ENCODE assay signal across 8 cellular contexts in genomic region chrX:52933976-52934703, GRCh38. TPM values are rescaled to one million over a fixed set of nuclear protein-coding genes. Genes with fewer than 3 reads are reported as not detected.
DNase-seq lines count a peak whose midpoint lies in the region; ATAC-seq, FAIRE-seq and TF ChIP-seq lines count a peak whose summit lies in the region.

No MANE protein-coding gene starts in this region.

- intact Hi-C loops in right lobe of liver (cut with DNase I), result no loop called here

- no peaks in the 10 kb centered on the region for H4K20me1 ChIP-seq in astrocyte (ENCODE audit: insufficient read depth, low read length)

- DNase-seq in activated CD4-positive, CD25-positive, alpha-beta regulatory T cell treated with anti-CD3 and anti-CD28 coated beads, Interleukin-2, amount 50 U/mL, for 72 hours, result no peak
- peak; percentile 3 for DNase-seq in astrocyte (ENCODE audit: low read depth)
- DNase-seq in right lobe of liver, result no peak
- no peak for DNase-seq in upper lobe of left lung
- no peak for DNase-seq in DMS114 treated with DMSO at 0.1 percent for 48 hours (lab: John Stamatoyannopoulos, UW; ENCODE audit: unreplicated experiment)

- 5% methylated on average over 25 of the region's 27 CpGs for WGBS in right lobe of liver (ENCODE audit: insufficient coverage, low coverage, low lambda C conversion rate, missing lambda C conversion rate)
- 3 to 5% methylated on average over 27 of the region's 27 CpGs for WGBS in upper lobe of left lung, 2 donors

- peak overlapping the region; percentile 88 for H2AFZ ChIP-seq in astrocyte (ENCODE audit: low read depth, low read length)

- H3K9me3 Mint-ChIP-seq in astrocyte (ENCODE audit: unreplicated experiment), result no peaks in the 10 kb centered on the region

- H3K27ac Mint-ChIP-seq in astrocyte (ENCODE audit: unreplicated experiment), result peak overlapping the region; percentile 99

- no peaks in the 10 kb centered on the region for H3K9me3 ChIP-seq in astrocyte (ENCODE audit: insufficient read depth, low read depth, low read length)
- no peaks in the 10 kb centered on the region for H3K9me3 ChIP-seq in right lobe of liver
- no peaks in the 10 kb centered on the region for H3K9me3 ChIP-seq in upper lobe of left lung

- no peak for FAIRE-seq in astrocyte (lab: Jason Lieb, UNC)

- H3K36me3 ChIP-seq in astrocyte (ENCODE audit: insufficient read depth, low read length) (no peaks in the 10 kb centered on the region), right lobe of liver (no peaks in the 10 kb centered on the region), upper lobe of left lung (no peaks in the 10 kb centered on the region)

- no peaks in the 10 kb centered on the region for H3K4me1 Mint-ChIP-seq in astrocyte (ENCODE audit: low read depth, unreplicated experiment)

- no peaks in the 10 kb centered on the region for H3K36me3 Mint-ChIP-seq in astrocyte (ENCODE audit: low read depth, unreplicated experiment)

- H3K9ac ChIP-seq in astrocyte (ENCODE audit: low read length), result peak overlapping the region; percentile 95

- TF ChIP-seq EP300 in upper lobe of left lung (IDR thresholded peaks at IDR 0.05), result no peak

- H3K27ac ChIP-seq in astrocyte (ENCODE audit: low read depth, low read length) (peak overlapping the region; percentile 97), right lobe of liver (peak overlapping the region; percentile 88 to 96 (median 90)), upper lobe of left lung (peak overlapping the region; percentile 90 to 97 (median 92))

- TF ChIP-seq CTCF in astrocyte (IDR thresholded peaks at IDR 0.05; ENCODE audit: insufficient read depth, low read depth, low read length), result no peak
- TF ChIP-seq CTCF in right lobe of liver (IDR thresholded peaks at IDR 0.05), result no peak
- no peak for TF ChIP-seq CTCF in upper lobe of left lung (IDR thresholded peaks at IDR 0.05)

- H3K79me2 ChIP-seq in astrocyte (ENCODE audit: insufficient read depth, low read length), result no peaks in the 10 kb centered on the region

- peak; percentile 3 to 7 for ATAC-seq in activated CD4-positive, CD25-positive, alpha-beta regulatory T cell treated with anti-CD3 and anti-CD28 coated beads, Interleukin-2, amount 50 U/mL, for 24 hours
- ATAC-seq in HG03571 (IDR thresholded peaks at IDR 0.05; ENCODE audit: unreplicated experiment), result peak; percentile 13
- no peak for ATAC-seq in right lobe of liver
- no peak for ATAC-seq in upper lobe of left lung (ENCODE audit: low FRiP score in 2 of 2)
- ATAC-seq in GM19467 (IDR thresholded peaks at IDR 0.05; ENCODE audit: unreplicated experiment), result no peak

- H3K4me1 ChIP-seq in astrocyte (ENCODE audit: insufficient read depth, low read length) (no peaks in the 10 kb centered on the region), right lobe of liver (peaks cover 0 to 6% (median 0%) of the 10 kb centered on the region in 4 donors), upper lobe of left lung (peaks cover 0 to 13% (median 4%) of the 10 kb centered on the region in 4 donors)

- H3K27me3 ChIP-seq in astrocyte (ENCODE audit: insufficient read depth, low read length), result no peaks in the 10 kb centered on the region
- no peaks in the 10 kb centered on the region for H3K27me3 ChIP-seq in right lobe of liver
- no peaks in the 10 kb centered on the region for H3K27me3 ChIP-seq in upper lobe of left lung

- H3K4me3 ChIP-seq in astrocyte (ENCODE audit: insufficient read depth, low read depth, low read length) (peak overlapping the region; percentile 89), right lobe of liver (peak overlapping the region; percentile 71 to 86 (median 73)), upper lobe of left lung (peak overlapping the region; percentile 28 to 65 (median 54))

- H3K4me2 ChIP-seq in astrocyte (ENCODE audit: low read length), result peak overlapping the region; percentile 95

- TF ChIP-seq POLR2A in right lobe of liver (IDR thresholded peaks at IDR 0.05) (no peak), upper lobe of left lung (IDR thresholded peaks at IDR 0.05) (no peak)

- peak overlapping the region; percentile 91 for H3K4me3 Mint-ChIP-seq in astrocyte (ENCODE audit: unreplicated experiment)

- H3K27me3 Mint-ChIP-seq in astrocyte (ENCODE audit: low read depth, unreplicated experiment), result no peaks in the 10 kb centered on the region

RNA-seq across cellular contexts. Expression of gene FAM156A, which starts 24.2 kb away (rescaled TPM):
- total RNA-seq in astrocyte (24.1 and 24.2 TPM in 2 replicates), right lobe of liver (1 to 10 TPM; 4.5 to 9.7 (median 6.7) TPM), upper lobe of left lung (10 to 100 TPM; 12.0 to 60.8 (median 17.6) TPM)

RNA-seq across cellular contexts. Expression of gene FAM156B, which starts 37.0 kb away (rescaled TPM):
- total RNA-seq in astrocyte (19.4 and 21.4 TPM in 2 replicates), right lobe of liver (10 to 100 TPM in 1 of 6 experiments, 1 to 10 TPM in 5; 2.6 to 12.4 (median 4.0) TPM), upper lobe of left lung (100 to 1,000 TPM in 2 of 6 donors, 10 to 100 TPM in 4; 14.1 to 216 (median 17.2) TPM)

Comparison
In these comparisons a context has a peak if more than half of its experiments do, and no peak if none do; other contexts are left out.
1. ATAC-seq: peak in activated CD4-positive, CD25-positive, alpha-beta regulatory T cell treated with anti-CD3 and anti-CD28 coated beads, Interleukin-2, amount 50 U/mL, for 24 hours (2 of 2) and HG03571 (single experiment); none in right lobe of liver (0 of 4), upper lobe of left lung (0 of 2) and GM19467 (single experiment).
2. Peak in every context shown above with its lines, with median percentiles within 50 percentile points of each other: H3K27ac ChIP-seq and H3K4me3 ChIP-seq.